In genomic region chr21:42733874-42734273, GRCh38 we compare ENCODE assay signal across 15 cellular contexts.
DNase-seq lines count a peak whose midpoint lies in the region; ATAC-seq and TF ChIP-seq lines count a peak whose summit lies in the region.
"Had no signal": no experiment of that assay in that cellular context is flagged by ENCODE, and none has a peak within 500 bp of the region (broad histone marks: within the 10 kb centered on the region; RNA-seq: fewer than 3 reads in every experiment).

No MANE protein-coding gene starts in this region.

- TF ChIP-seq POLR2A in right lobe of liver (IDR thresholded peaks at IDR 0.05): no peak

- no peak overlapping the region for H3K27ac ChIP-seq in right atrium auricular region
- H3K27ac ChIP-seq in VCaP: peak overlapping the region; percentile 98
- H3K27ac ChIP-seq in right lobe of liver: peak overlapping the region; percentile 18 to 86 (median 76)
- H3K27ac ChIP-seq: epithelial cell of prostate, foreskin keratinocyte had no signal

- TF ChIP-seq CTCF in right atrium auricular region (IDR thresholded peaks at IDR 0.05) (no peak), VCaP (conservative IDR thresholded peaks at IDR 0.05) (no peak), right lobe of liver (IDR thresholded peaks at IDR 0.05) (no peak)

- H3K4me3 ChIP-seq in right atrium auricular region (no peak overlapping the region), right lobe of liver (no peak overlapping the region)

- H3K36me3 ChIP-seq in right atrium auricular region (no peaks in the 10 kb centered on the region), right lobe of liver (no peaks in the 10 kb centered on the region)

- H3K27me3 ChIP-seq in right atrium auricular region (no peaks in the 10 kb centered on the region), right lobe of liver (no peaks in the 10 kb centered on the region)

- peaks cover 0 to 7% of the 10 kb centered on the region in 2 donors for H3K9me3 ChIP-seq in right atrium auricular region
- H3K9me3 ChIP-seq in right lobe of liver: no peaks in the 10 kb centered on the region

- ATAC-seq in right lobe of liver: peak in 1 of 4 donors; percentile 1
- no peak for ATAC-seq in HG02973 (IDR thresholded peaks at IDR 0.05; ENCODE audit: unreplicated experiment)
- no peak for ATAC-seq in HG02588 (IDR thresholded peaks at IDR 0.05; ENCODE audit: unreplicated experiment)
- no peak for ATAC-seq in GM18858 (IDR thresholded peaks at IDR 0.05; ENCODE audit: unreplicated experiment)
- ATAC-seq: foreskin keratinocyte, Right ventricle myocardium inferior had no signal

- DNase-seq in cardiac septum (ENCODE audit: low spot score) (peak; percentile 26), right atrium auricular region (ENCODE audit: low spot score) (no peak), right lobe of liver (no peak)
- DNase-seq: foreskin keratinocyte, GOT3, mesendoderm, NCI-H1092 treated with DMSO at 0.1 percent for 48 hours, NCI-H2081 treated with DMSO at 0.1 percent for 48 hours, SW 1271 had no signal

- H3K4me1 ChIP-seq in right atrium auricular region (peaks cover 0 to 21% of the 10 kb centered on the region in 2 donors), right lobe of liver (peaks cover 0 to 57% (median 28%) of the 10 kb centered on the region in 4 donors)
- H3K4me1 ChIP-seq: foreskin keratinocyte had no signal

- 68% methylated on average over 6 of the region's 7 CpGs for WGBS in right lobe of liver (ENCODE audit: insufficient coverage, low coverage, low lambda C conversion rate, missing lambda C conversion rate)

- intact Hi-C loops in cardiac septum (cut with DNase I) (no loop called here), right lobe of liver (cut with DNase I) (no loop called here)

Comparison
In these comparisons a context has a peak if more than half of its experiments do, and no peak if none do; other contexts are left out.
1. H3K27ac ChIP-seq: peak in VCaP (single experiment) and right lobe of liver (3 of 3); none in right atrium auricular region (0 of 2).